In genomic region chr7:123747620-123748141, GRCh38 we compare ENCODE assay signal across 8 cellular contexts. TPM values are rescaled to one million over a fixed set of nuclear protein-coding genes. Genes with fewer than 3 reads are reported as not detected.
DNase-seq lines count a peak whose midpoint lies in the region; ATAC-seq and TF ChIP-seq lines count a peak whose summit lies in the region.

No MANE protein-coding gene starts in this region.

- no peaks in the 10 kb centered on the region for H3K9me3 Mint-ChIP-seq in activated naive CD8-positive, alpha-beta T cell treated with anti-CD3 and anti-CD28 coated beads, Interleukin-2, amount 10 ng/mL, durations not matched to agents 7 days and 5 days
- peaks cover 13% of the 10 kb centered on the region for H3K9me3 Mint-ChIP-seq in glutamatergic neuron (ENCODE audit: unreplicated experiment)

- H3K27me3 ChIP-seq in PC-3 (ENCODE audit: low read length): no peaks in the 10 kb centered on the region
- H3K27me3 ChIP-seq in neutrophil: peaks cover 12% of the 10 kb centered on the region

- DNase-seq in COLO668 (lab: John Stamatoyannopoulos, UW; ENCODE audit: unreplicated experiment): peak; percentile 43
- DNase-seq in HT1080 (ENCODE audit: low read depth): peak; percentile 84
- DNase-seq in PC-3: peak; percentile 79
- peak; percentile 45 for DNase-seq in activated naive CD8-positive, alpha-beta T cell treated with anti-CD3 and anti-CD28 coated beads, Interleukin-2, amount 10 ng/mL, durations not matched to agents 7 days and 5 days
- DNase-seq in glutamatergic neuron: peak; percentile 58

- POLR2A ChIA-PET in PC-3 (lab: Charles Lee; ENCODE audit: unreplicated experiment): interaction anchor here (0.6 to 0.7 kb wide), 3 partner anchors 21 to 51 kb away, joined by 3 to 8 read pairs (median 6); no protein-coding TSS in a partner anchor
- POLR2A ChIA-PET in activated naive CD8-positive, alpha-beta T cell treated with anti-CD3 and anti-CD28 coated beads, Interleukin-2, amount 10 ng/mL, durations not matched to agents 7 days and 5 days (lab: Charles Lee): interaction anchor here (1.0 to 2.7 kb wide), 3 partner anchors 23 to 36 kb away, joined by 3 to 20 read pairs (median 18); no protein-coding TSS in a partner anchor

- H3K36me3 ChIP-seq in PC-3 (ENCODE audit: low read depth, low read length) (no peaks in the 10 kb centered on the region), neutrophil (no peaks in the 10 kb centered on the region)

- H3K79me2 ChIP-seq in PC-3 (ENCODE audit: low read length): peaks cover 80% of the 10 kb centered on the region

- no peak for TF ChIP-seq CTCF in PC-3 (conservative IDR thresholded peaks at IDR 0.05; ENCODE audit: low read depth, low read length)
- no peak for TF ChIP-seq CTCF in glutamatergic neuron (IDR thresholded peaks at IDR 0.05; ENCODE audit: partially characterized antibody, unreplicated experiment)
- no peak for TF ChIP-seq CTCF in neutrophil (IDR thresholded peaks at IDR 0.05)

- no peaks in the 10 kb centered on the region for H3F3A ChIP-seq in PC-3 (ENCODE audit: low read length, unreplicated experiment)

- TSS peak; percentile 35 for BruUV-seq in PC-3 (replicated peaks; lab: Mats Ljungman, UMichigan)

- no peaks in the 10 kb centered on the region for H3K9me2 ChIP-seq in PC-3 (replicated peaks; ENCODE audit: low read length)

- peaks cover 3% of the 10 kb centered on the region for H3K27me3 Mint-ChIP-seq in activated naive CD8-positive, alpha-beta T cell treated with anti-CD3 and anti-CD28 coated beads, Interleukin-2, amount 10 ng/mL, durations not matched to agents 7 days and 5 days
- H3K27me3 Mint-ChIP-seq in glutamatergic neuron (ENCODE audit: unreplicated experiment): peaks cover 6% of the 10 kb centered on the region

- H3K4me3 ChIP-seq in PC-3 (ENCODE audit: low read length) (peak overlapping the region; percentile 98), neutrophil (ENCODE audit: low read depth in 1 of 2, low read length in 1 of 2) (peak overlapping the region; percentile 81 to 92)

- peak overlapping the region; percentile 93 for H3K4me3 Mint-ChIP-seq in activated naive CD8-positive, alpha-beta T cell treated with anti-CD3 and anti-CD28 coated beads, Interleukin-2, amount 10 ng/mL, durations not matched to agents 7 days and 5 days
- H3K4me3 Mint-ChIP-seq in glutamatergic neuron (ENCODE audit: unreplicated experiment): peak overlapping the region; percentile 98

- peak overlapping the region; percentile 95 for H3K9ac ChIP-seq in PC-3 (ENCODE audit: low read length)

- peaks cover 47% of the 10 kb centered on the region for H3K4me1 Mint-ChIP-seq in activated naive CD8-positive, alpha-beta T cell treated with anti-CD3 and anti-CD28 coated beads, Interleukin-2, amount 10 ng/mL, durations not matched to agents 7 days and 5 days
- peaks cover 39% of the 10 kb centered on the region for H3K4me1 Mint-ChIP-seq in glutamatergic neuron (ENCODE audit: low read depth, unreplicated experiment)

- H3K9me3 ChIP-seq in PC-3 (ENCODE audit: low read length) (no peaks in the 10 kb centered on the region), neutrophil (no peaks in the 10 kb centered on the region)

- H3K27ac ChIP-seq in PC-3 (ENCODE audit: low read length) (peak overlapping the region; percentile 87), neutrophil (peak overlapping the region; percentile 85)

- H2AFZ ChIP-seq in PC-3 (ENCODE audit: low read length): peak overlapping the region; percentile 53; the same call in 1 of the 2 replicates

- peak overlapping the region; percentile 80 for H3K4me2 ChIP-seq in PC-3 (ENCODE audit: low read length)

- peak overlapping the region; percentile 89 for H3K27ac Mint-ChIP-seq in activated naive CD8-positive, alpha-beta T cell treated with anti-CD3 and anti-CD28 coated beads, Interleukin-2, amount 10 ng/mL, durations not matched to agents 7 days and 5 days
- H3K27ac Mint-ChIP-seq in glutamatergic neuron (ENCODE audit: unreplicated experiment): peak overlapping the region; percentile 99

- H4K20me1 ChIP-seq in PC-3 (ENCODE audit: low read length): peaks cover 41% of the 10 kb centered on the region

- ATAC-seq in PC-3: peak; percentile 50
- no peak for ATAC-seq in activated naive CD8-positive, alpha-beta T cell treated with anti-CD3 and anti-CD28 coated beads, Interleukin-2, amount 10 ng/mL, durations not matched to agents 7 days and 5 days (ENCODE audit: low read depth)
- no peak for ATAC-seq in HG02759 (IDR thresholded peaks at IDR 0.05; ENCODE audit: unreplicated experiment)
- ATAC-seq in HG02885 (IDR thresholded peaks at IDR 0.05; ENCODE audit: poor library complexity, unreplicated experiment): no peak

- intact Hi-C loops in PC-3 (cut with micrococcal nuclease): loop anchor here (1.0 to 5.0 kb wide), 4 partner anchors 20 to 65 kb away; no protein-coding TSS in a partner anchor

- peaks cover 16% of the 10 kb centered on the region for H3K36me3 Mint-ChIP-seq in activated naive CD8-positive, alpha-beta T cell treated with anti-CD3 and anti-CD28 coated beads, Interleukin-2, amount 10 ng/mL, durations not matched to agents 7 days and 5 days
- no peaks in the 10 kb centered on the region for H3K36me3 Mint-ChIP-seq in glutamatergic neuron (ENCODE audit: unreplicated experiment)

- H3K4me1 ChIP-seq in PC-3 (ENCODE audit: insufficient read depth, low read length): peaks cover 29% of the 10 kb centered on the region
- peaks cover 20 to 35% of the 10 kb centered on the region in 2 experiments for H3K4me1 ChIP-seq in neutrophil (ENCODE audit: control insufficient read depth in 1 of 2, insufficient read depth in 1 of 2, low read depth in 1 of 2, low read length in 1 of 2)

- CTCF ChIA-PET in PC-3 (lab: Charles Lee): no interaction called here

RNA-seq across cellular contexts. Expression of gene WASL, which starts 1.1 kb away (rescaled TPM):
- 5.8 and 7.5 TPM in 2 replicates for total RNA-seq in HT1080 (2014; rRNA removed; shearing (Covaris generic))
- polyA plus RNA-seq in HT1080 (2015; cell fraction: cytosol; rRNA removed): 21.0 and 27.3 TPM in 2 replicates
- polyA plus RNA-seq in HT1080 (2015; cell fraction: nucleus; rRNA removed): 14.4 and 16.3 TPM in 2 replicates
- 8.5 and 10.9 TPM in 2 replicates for total RNA-seq in PC-3 (2014; rRNA removed)
- 10 to 100 TPM; 11.8 to 12.0 TPM for total RNA-seq in activated naive CD8-positive, alpha-beta T cell treated with anti-CD3 and anti-CD28 coated beads, Interleukin-2, amount 10 ng/mL, durations not matched to agents 7 days and 5 days
- 33.0 TPM for total RNA-seq in glutamatergic neuron (ENCODE audit: unreplicated experiment)
